ENCODE assay signal across 14 cellular contexts in genomic region chr6:167319856-167320733, GRCh38. TPM values are rescaled to one million over a fixed set of nuclear protein-coding genes. Genes with fewer than 3 reads are reported as not detected.
"Had no signal": no experiment of that assay in that cellular context is flagged by ENCODE, and none has a peak within 500 bp of the region (broad histone marks: within the 10 kb centered on the region; RNA-seq: fewer than 3 reads in every experiment).

No MANE protein-coding gene starts in this region.

RNA-seq across cellular contexts. Expression of gene TTLL2, which starts 4.8 kb away (rescaled TPM):
- total RNA-seq: activated B cell treated with CpG ODN at 0.5 μM for 24 hours; activated CD4-positive, alpha-beta memory T cell treated with anti-CD3 and anti-CD28 coated beads for 36 hours; activated naive CD4-positive, alpha-beta T cell treated with anti-CD3 and anti-CD28 coated beads, Interleukin-2, amount 50 U/mL, for 72 hours; activated T-helper 1 cell treated with anti-CD3 and anti-CD28 coated beads, Interleukin-12 subunit alpha, Interleukin-12 subunit beta, Interleukin-2, Interleukin-4 antibody, amounts not matched to agents 30 ng/mL and 10 ng/mL and 1 ng/mL, durations not matched to agents 14 hours and 24 hours and 36 hours; adrenal gland; dermis microvascular lymphatic vessel endothelial cell; left ventricle myocardium inferior; mononuclear cell; naive thymus-derived CD8-positive, alpha-beta T cell; osteocyte; psoas muscle; smooth muscle cell; suprapubic skin; transverse colon had no signal
- polyA plus RNA-seq: adrenal gland; naive thymus-derived CD8-positive, alpha-beta T cell; psoas muscle; smooth muscle cell had no signal

RNA-seq across cellular contexts. Expression of gene UNC93A, which starts 29.0 kb away (rescaled TPM):
- total RNA-seq: activated B cell treated with CpG ODN at 0.5 μM for 24 hours; activated CD4-positive, alpha-beta memory T cell treated with anti-CD3 and anti-CD28 coated beads for 36 hours; activated naive CD4-positive, alpha-beta T cell treated with anti-CD3 and anti-CD28 coated beads, Interleukin-2, amount 50 U/mL, for 72 hours; activated T-helper 1 cell treated with anti-CD3 and anti-CD28 coated beads, Interleukin-12 subunit alpha, Interleukin-12 subunit beta, Interleukin-2, Interleukin-4 antibody, amounts not matched to agents 30 ng/mL and 10 ng/mL and 1 ng/mL, durations not matched to agents 14 hours and 24 hours and 36 hours; adrenal gland; dermis microvascular lymphatic vessel endothelial cell; left ventricle myocardium inferior; mononuclear cell; naive thymus-derived CD8-positive, alpha-beta T cell; osteocyte; psoas muscle; smooth muscle cell; transverse colon had no signal
- polyA plus RNA-seq: adrenal gland; naive thymus-derived CD8-positive, alpha-beta T cell; psoas muscle; smooth muscle cell had no signal
